In genomic region chr9:86062845-86063693, GRCh38 we compare ENCODE assay signal across 19 cellular contexts. TPM values are rescaled to one million over a fixed set of nuclear protein-coding genes. Genes with fewer than 3 reads are reported as not detected.
DNase-seq lines count a peak whose midpoint lies in the region; ATAC-seq and TF ChIP-seq lines count a peak whose summit lies in the region.
"Had no signal": no experiment of that assay in that cellular context is flagged by ENCODE, and none has a peak within 500 bp of the region (broad histone marks: within the 10 kb centered on the region; RNA-seq: fewer than 3 reads in every experiment).

No MANE protein-coding gene starts in this region.

- no peaks in the 10 kb centered on the region for H3K27me3 ChIP-seq in duodenal mucosa (ENCODE audit: control insufficient read depth in 1 of 2, insufficient read depth in 2 of 2, low read length in 2 of 2)
- H3K27me3 ChIP-seq in lung (ENCODE audit: control insufficient read depth, insufficient read depth), result no peaks in the 10 kb centered on the region
- H3K27me3 ChIP-seq in transverse colon, result no peaks in the 10 kb centered on the region
- H3K27me3 ChIP-seq in foreskin keratinocyte, result no peaks in the 10 kb centered on the region
- no peaks in the 10 kb centered on the region for H3K27me3 ChIP-seq in right atrium auricular region
- H3K27me3 ChIP-seq: suprapubic skin had no signal

- intact Hi-C loops in transverse colon (cut with DNase I; ENCODE audit: low total_unique reads), result no loop called here

- peak overlapping the region; percentile 37 to 69 for H3K4me3 ChIP-seq in duodenal mucosa (ENCODE audit: low read depth in 1 of 2, low read length in 2 of 2)
- H3K4me3 ChIP-seq in lung, result no peak overlapping the region
- peak overlapping the region in 2 of 4 donors; percentile 1 to 43 for H3K4me3 ChIP-seq in transverse colon
- H3K4me3 ChIP-seq in right atrium auricular region, result no peak overlapping the region
- H3K4me3 ChIP-seq: prostate gland, suprapubic skin had no signal

- 61 to 65% methylated on average over 16 of the region's 16 CpGs for WGBS in lung, 2 donors
- 50% methylated on average over 16 of the region's 16 CpGs; no CpG with 5 or more reads in 1 of the 2 donors for WGBS in transverse colon (ENCODE audit: low coverage in 1 of 2), 2 donors

- H3K9me3 ChIP-seq in duodenal mucosa (ENCODE audit: control insufficient read depth in 1 of 2, low read length in 2 of 2) (no peaks in the 10 kb centered on the region), lung (ENCODE audit: control insufficient read depth in 2 of 2, insufficient read depth in 1 of 2, low read length in 1 of 2) (no peaks in the 10 kb centered on the region), transverse colon (no peaks in the 10 kb centered on the region), right atrium auricular region (no peaks in the 10 kb centered on the region)
- H3K9me3 ChIP-seq: Caco-2, prostate gland, suprapubic skin had no signal

- TF ChIP-seq POLR2A in transverse colon (IDR thresholded peaks at IDR 0.05), result no peak

- H3K4me1 ChIP-seq in duodenal mucosa (ENCODE audit: control insufficient read depth in 1 of 2, insufficient read depth in 2 of 2, low read length in 2 of 2) (peaks cover 16 to 21% of the 10 kb centered on the region in 2 donors), lung (ENCODE audit: control insufficient read depth in 2 of 2, insufficient read depth in 2 of 2, low read length in 2 of 2) (peaks cover 0 to 2% of the 10 kb centered on the region in 2 donors), transverse colon (peaks cover 0 to 23% (median 6%) of the 10 kb centered on the region in 4 donors), foreskin keratinocyte (no peaks in the 10 kb centered on the region), right atrium auricular region (no peaks in the 10 kb centered on the region)
- H3K4me1 ChIP-seq: Caco-2, prostate gland, suprapubic skin had no signal

- H3K36me3 ChIP-seq in duodenal mucosa (ENCODE audit: control insufficient read depth in 1 of 2, insufficient read depth in 2 of 2, low read length in 2 of 2), result peaks cover 3 to 6% of the 10 kb centered on the region in 2 donors
- H3K36me3 ChIP-seq in lung (ENCODE audit: control insufficient read depth in 2 of 2, insufficient read depth in 2 of 2, low read length in 2 of 2), result no peaks in the 10 kb centered on the region
- H3K36me3 ChIP-seq in transverse colon, result no peaks in the 10 kb centered on the region
- no peaks in the 10 kb centered on the region for H3K36me3 ChIP-seq in right atrium auricular region
- H3K36me3 ChIP-seq: prostate gland, suprapubic skin had no signal

- no peak for TF ChIP-seq EP300 in transverse colon (IDR thresholded peaks at IDR 0.05; ENCODE audit: low read depth)

- DNase-seq in HuH-7 (ENCODE audit: low spot score) (peak; percentile 45), lung (ENCODE audit: low spot score) (no peak), transverse colon (no peak), foreskin keratinocyte (no peak), NCI-H226 (no peak), right atrium auricular region (ENCODE audit: low spot score) (no peak)
- DNase-seq: activated T-cell treated with anti-CD3 and anti-CD28 coated beads for 4 hours; Caco-2; foreskin fibroblast; IMR-90; left cardiac atrium; naive B cell; NCI-H2029; NCI-H446 treated with DMSO at 0.1 percent for 48 hours; stimulated activated CD4-positive, alpha-beta T cell treated with anti-CD3 and anti-CD28 coated beads, Interleukin-4, amount 100 ng/mL, for 4 hours had no signal

- ATAC-seq in lung (ENCODE audit: insufficient read depth, low FRiP score), result peak; percentile 58
- ATAC-seq in HG03280 (IDR thresholded peaks at IDR 0.05; ENCODE audit: unreplicated experiment), result no peak
- no peak for ATAC-seq in foreskin keratinocyte
- ATAC-seq: left cardiac atrium had no signal

- peak overlapping the region; percentile 3 to 66 for H3K9ac ChIP-seq in duodenal mucosa (ENCODE audit: low read depth in 1 of 2, low read length in 2 of 2)

- TF ChIP-seq CTCF in lung (IDR thresholded peaks at IDR 0.05; ENCODE audit: control extremely low read depth, extremely low read depth), result no peak
- no peak for TF ChIP-seq CTCF in transverse colon (IDR thresholded peaks at IDR 0.05)
- TF ChIP-seq CTCF in foreskin keratinocyte (conservative IDR thresholded peaks at IDR 0.05), result no peak
- TF ChIP-seq CTCF in right atrium auricular region (IDR thresholded peaks at IDR 0.05), result no peak

- in situ Hi-C loops in transverse colon (cut with MboI; ENCODE audit: low pct_ligation_motif_present in 1 of 4, low pct_unique_long_range_greater_than_20kb in 1 of 4, low sequenced_read_pairs in 3 of 4), result no loop called here

- H3K27ac ChIP-seq in duodenal mucosa (ENCODE audit: low read depth, low read length) (no peak overlapping the region), lung (ENCODE audit: low read depth in 1 of 2, low read length in 1 of 2) (no peak overlapping the region), transverse colon (peak overlapping the region; percentile 48 to 71 (median 60)), foreskin keratinocyte (no peak overlapping the region), right atrium auricular region (no peak overlapping the region)
- H3K27ac ChIP-seq: prostate gland, suprapubic skin had no signal

RNA-seq across cellular contexts. Expression of gene GOLM1, which starts 36.3 kb away (rescaled TPM):
- total RNA-seq in lung (10 to 100 TPM; 42.3 to 55.2 TPM), transverse colon (100 to 1,000 TPM in 3 of 4 donors, 10 to 100 TPM in 1; 96.1 to 295 (median 177) TPM), foreskin keratinocyte (20.3 and 25.6 TPM in 2 replicates), right atrium auricular region (10 to 100 TPM in 1 of 2 donors, 1 to 10 TPM in 1; 4.9 to 12.4 TPM)
- polyA plus RNA-seq in lung (10 to 100 TPM; 21.7 to 29.1 TPM), foreskin keratinocyte (15.2 and 18.1 TPM in 2 replicates)

Comparison
In these comparisons a context has a peak if more than half of its experiments do, and no peak if none do; other contexts are left out.
1. H3K27ac ChIP-seq: peak in transverse colon (4 of 4); none in duodenal mucosa (single experiment), lung (0 of 2), foreskin keratinocyte (single experiment) and right atrium auricular region (0 of 2).
2. H3K4me3 ChIP-seq: peak in duodenal mucosa (2 of 2); none in lung (single experiment) and right atrium auricular region (0 of 2).